5 cellular contexts compared by ENCODE assay signal in the genomic region with DNA sequence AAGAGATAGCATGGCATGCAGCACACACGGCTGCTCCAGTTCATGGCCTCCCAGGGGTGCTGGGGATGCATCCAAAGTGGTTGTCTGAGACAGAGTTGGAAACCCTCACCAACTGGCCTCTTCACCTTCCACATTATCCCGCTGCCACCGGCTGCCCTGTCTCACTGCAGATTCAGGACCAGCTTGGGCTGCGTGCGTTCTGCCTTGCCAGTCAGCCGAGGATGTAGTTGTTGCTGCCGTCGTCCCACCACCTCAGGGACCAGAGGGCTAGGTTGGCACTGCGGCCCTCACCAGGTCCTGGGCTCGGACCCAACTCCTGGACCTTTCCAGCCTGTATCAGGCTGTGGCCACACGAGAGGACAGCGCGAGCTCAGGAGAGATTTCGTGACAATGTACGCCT.
DNase-seq lines count a peak whose midpoint lies in the region; ATAC-seq lines count a peak whose summit lies in the region.
"Had no signal": no experiment of that assay in that cellular context is flagged by ENCODE, and none has a peak within 500 bp of the region (broad histone marks: within the 10 kb centered on the region; RNA-seq: fewer than 3 reads in every experiment).

No MANE protein-coding gene starts in this region.

- DNase-seq in D341Med (ENCODE audit: low spot score) = peak; percentile 12
- DNase-seq: C1 segment of cervical spinal cord, nucleus accumbens had no signal

- ATAC-seq in HG02870 (IDR thresholded peaks at IDR 0.05; ENCODE audit: unreplicated experiment) = no peak
- ATAC-seq: esophagus mucosa had no signal
